ENCODE assay signal across 1 cellular context in genomic region chr2:60556998-60557955, GRCh38.
TF ChIP-seq lines count a peak whose summit lies in the region.

No MANE protein-coding gene starts in this region.

TF ChIP-seq in K562, 482 proteins besides CTCF, POLR2A, EP300 and RAD21 (continued from another document):
- TF ChIP-seq ARID4B (CRISPR knock-in tag; IDR thresholded peaks at IDR 0.05) (no peak), RFX5 (IDR thresholded peaks at IDR 0.05; ENCODE audit: low read depth, low read length) (no peak)
